In genomic region chr2:201118121-201118956, GRCh38 we compare ENCODE assay signal across 8 cellular contexts. TPM values are rescaled to one million over a fixed set of nuclear protein-coding genes. Genes with fewer than 3 reads are reported as not detected.
DNase-seq lines count a peak whose midpoint lies in the region; ATAC-seq, FAIRE-seq and TF ChIP-seq lines count a peak whose summit lies in the region.

No MANE protein-coding gene starts in this region.

- ATAC-seq in GM21526 (IDR thresholded peaks at IDR 0.05; ENCODE audit: low FRiP score, unreplicated experiment) (peak; percentile 37), pancreas (peak; percentile 41 to 69 (median 64))

- H3K4me3 Mint-ChIP-seq in activated naive CD4-positive, alpha-beta T cell treated with anti-CD3 and anti-CD28 coated beads, Interleukin-2, amount 10 ng/mL, durations not matched to agents 7 days and 5 days, result peak overlapping the region; percentile 84
- H3K4me3 Mint-ChIP-seq in glutamatergic neuron (ENCODE audit: unreplicated experiment) (peak overlapping the region; percentile 86), type B pancreatic cell (peak overlapping the region; percentile 87)

- H3K36me3 Mint-ChIP-seq in activated naive CD4-positive, alpha-beta T cell treated with anti-CD3 and anti-CD28 coated beads, Interleukin-2, amount 10 ng/mL, durations not matched to agents 7 days and 5 days, result peaks cover 48% of the 10 kb centered on the region
- H3K36me3 Mint-ChIP-seq in glutamatergic neuron (ENCODE audit: unreplicated experiment) (no peaks in the 10 kb centered on the region), type B pancreatic cell (no peaks in the 10 kb centered on the region)

- H3K4me1 Mint-ChIP-seq in activated naive CD4-positive, alpha-beta T cell treated with anti-CD3 and anti-CD28 coated beads, Interleukin-2, amount 10 ng/mL, durations not matched to agents 7 days and 5 days, result peaks cover 64% of the 10 kb centered on the region
- H3K4me1 Mint-ChIP-seq in glutamatergic neuron (ENCODE audit: low read depth, unreplicated experiment) (peaks cover 39% of the 10 kb centered on the region), type B pancreatic cell (ENCODE audit: unreplicated experiment) (peaks cover 4% of the 10 kb centered on the region)

- peak overlapping the region; percentile 100 for H3K27ac Mint-ChIP-seq in activated naive CD4-positive, alpha-beta T cell treated with anti-CD3 and anti-CD28 coated beads, Interleukin-2, amount 10 ng/mL, durations not matched to agents 7 days and 5 days
- H3K27ac Mint-ChIP-seq in glutamatergic neuron (ENCODE audit: unreplicated experiment), result peak overlapping the region; percentile 84
- peak overlapping the region; percentile 93 for H3K27ac Mint-ChIP-seq in type B pancreatic cell

- no peaks in the 10 kb centered on the region for H3K9me3 ChIP-seq in DOHH2 (ENCODE audit: control insufficient read depth, insufficient read depth, low read length)
- H3K9me3 ChIP-seq in SJSA1 (replicated peaks), result no peaks in the 10 kb centered on the region; the same call in 1 of the 2 replicates
- H3K9me3 ChIP-seq in pancreas, result no peaks in the 10 kb centered on the region

- CTCF ChIA-PET in activated naive CD4-positive, alpha-beta T cell treated with anti-CD3 and anti-CD28 coated beads, Interleukin-2, amount 10 ng/mL, durations not matched to agents 7 days and 5 days (lab: Charles Lee), result interaction anchor here (0.6 to 6.1 kb wide), 17 partner anchors 9 to 229 kb away, joined by 3 to 64 read pairs (median 5); partner anchors contain the start of genes CASP10, NIF3L1 and PPIL3

- H3K27ac ChIP-seq in DOHH2 (ENCODE audit: low read depth, low read length), result peak overlapping the region; percentile 88
- peak overlapping the region; percentile 95 for H3K27ac ChIP-seq in SJSA1
- peak overlapping the region; percentile 99 to 100 (median 100) for H3K27ac ChIP-seq in pancreas

- H3K27me3 ChIP-seq in DOHH2 (ENCODE audit: control insufficient read depth, low read length), result no peaks in the 10 kb centered on the region
- no peaks in the 10 kb centered on the region for H3K27me3 ChIP-seq in SJSA1 (replicated peaks)
- H3K27me3 ChIP-seq in pancreas, result no peaks in the 10 kb centered on the region

- no peaks in the 10 kb centered on the region for H3K9me2 ChIP-seq in DOHH2 (replicated peaks; ENCODE audit: control insufficient read depth, low read length)

- DNase-seq in HuH-7.5 (ENCODE audit: low spot score), result peak; percentile 50
- peak; percentile 94 to 96 for DNase-seq in SJSA1 (ENCODE audit: low read depth in 1 of 2, low spot score in 2 of 2)
- DNase-seq in activated naive CD4-positive, alpha-beta T cell treated with anti-CD3 and anti-CD28 coated beads, Interleukin-2, amount 10 ng/mL, durations not matched to agents 7 days and 5 days, result peak; percentile 92
- DNase-seq in glutamatergic neuron, result peak; percentile 83
- peak; percentile 80 to 91 (median 83) for DNase-seq in pancreas
- DNase-seq in type B pancreatic cell (ENCODE audit: extremely low spot score, unreplicated experiment), result peak; percentile 72

- WGBS in pancreas, 2 donors, result 1% methylated on average over 48 of the region's 48 CpGs

- peak; percentile 81 for TF ChIP-seq CTCF in DOHH2 (IDR thresholded peaks at IDR 0.05; ENCODE audit: low read depth, low read length, poor library complexity, severe bottlenecking)
- TF ChIP-seq CTCF in glutamatergic neuron (IDR thresholded peaks at IDR 0.05; ENCODE audit: partially characterized antibody, unreplicated experiment), result peak; percentile 35
- peak in 3 of 4 donors; percentile 9 to 17 (median 12) for TF ChIP-seq CTCF in pancreas (IDR thresholded peaks at IDR 0.05)
- TF ChIP-seq CTCF in type B pancreatic cell (conservative IDR thresholded peaks at IDR 0.05), result peak; percentile 37

- peaks cover 7% of the 10 kb centered on the region for H3K27me3 Mint-ChIP-seq in activated naive CD4-positive, alpha-beta T cell treated with anti-CD3 and anti-CD28 coated beads, Interleukin-2, amount 10 ng/mL, durations not matched to agents 7 days and 5 days
- H3K27me3 Mint-ChIP-seq in glutamatergic neuron (ENCODE audit: unreplicated experiment) (peaks cover 3% of the 10 kb centered on the region), type B pancreatic cell (no peaks in the 10 kb centered on the region)

- H3K4me1 ChIP-seq in DOHH2 (ENCODE audit: control insufficient read depth, low read length) (peaks cover 50% of the 10 kb centered on the region), SJSA1 (replicated peaks) (peaks cover 43% of the 10 kb centered on the region), pancreas (peaks cover 12 to 32% (median 17%) of the 10 kb centered on the region in 3 donors)

- peaks cover 7% of the 10 kb centered on the region for H3K79me2 ChIP-seq in DOHH2 (ENCODE audit: control insufficient read depth, low read length)

- intact Hi-C loops in pancreas (cut with DNase I), result loop anchor here in 1 of 3 donors (5.0 kb wide), 1 partner anchor 39 kb away; no protein-coding TSS in a partner anchor

- H3K9me3 Mint-ChIP-seq in activated naive CD4-positive, alpha-beta T cell treated with anti-CD3 and anti-CD28 coated beads, Interleukin-2, amount 10 ng/mL, durations not matched to agents 7 days and 5 days, result no peaks in the 10 kb centered on the region
- H3K9me3 Mint-ChIP-seq in glutamatergic neuron (ENCODE audit: unreplicated experiment) (peaks cover 9% of the 10 kb centered on the region), type B pancreatic cell (no peaks in the 10 kb centered on the region)

- H3K4me2 ChIP-seq in DOHH2 (ENCODE audit: low read length), result peak overlapping the region; percentile 88

- no peaks in the 10 kb centered on the region for H4K20me1 ChIP-seq in DOHH2 (ENCODE audit: control insufficient read depth, insufficient read depth, low read depth, low read length)

- H3K4me3 ChIP-seq in DOHH2 (ENCODE audit: low read length), result peak overlapping the region; percentile 92
- H3K4me3 ChIP-seq in SJSA1, result peak overlapping the region; percentile 81
- H3K4me3 ChIP-seq in pancreas, result peak overlapping the region; percentile 21 to 93 (median 61)

- H3K36me3 ChIP-seq in DOHH2 (ENCODE audit: control insufficient read depth, low read length) (no peaks in the 10 kb centered on the region), SJSA1 (peaks cover 31% of the 10 kb centered on the region), pancreas (no peaks in the 10 kb centered on the region)

- FAIRE-seq in pancreas (lab: Jason Lieb, UNC), result no peak

- H3F3A ChIP-seq in DOHH2 (ENCODE audit: control insufficient read depth, insufficient read depth), result peaks cover 14% of the 10 kb centered on the region

RNA-seq across cellular contexts. Expression of gene CFLAR, which starts 2.4 kb away (rescaled TPM):
- 70.4 and 79.7 TPM in 2 replicates for total RNA-seq in SJSA1 (2014; rRNA removed; shearing (Covaris generic))
- total RNA-seq in glutamatergic neuron (ENCODE audit: unreplicated experiment) (88.0 TPM), pancreas (100 to 1,000 TPM in 1 of 6 donors, 10 to 100 TPM in 5; 37.0 to 101 (median 56.6) TPM), type B pancreatic cell (ENCODE audit: low replicate concordance) (26.5 and 58.5 TPM in 2 replicates)
- 10 to 100 TPM; 34.6 to 37.1 TPM for polyA plus RNA-seq in pancreas

RNA-seq across cellular contexts. Expression of gene NDUFB3, which starts 46.5 kb away (rescaled TPM):
- 174 and 315 TPM in 2 replicates for total RNA-seq in SJSA1 (2014; rRNA removed; shearing (Covaris generic))
- total RNA-seq in glutamatergic neuron (ENCODE audit: unreplicated experiment), result 93.9 TPM
- total RNA-seq in pancreas, result 10 to 100 TPM; 14.8 to 36.7 (median 26.6) TPM
- polyA plus RNA-seq in pancreas, result 10 to 100 TPM; 23.2 to 42.5 TPM
- total RNA-seq in type B pancreatic cell (ENCODE audit: low replicate concordance), result 101 TPM in 2 replicates

RNA-seq across cellular contexts. Expression of gene HYCC2, which starts 46.9 kb away (rescaled TPM):
- 6.7 and 14.8 TPM in 2 replicates for total RNA-seq in SJSA1 (2014; rRNA removed; shearing (Covaris generic))
- total RNA-seq in glutamatergic neuron (ENCODE audit: unreplicated experiment) (32.8 TPM), pancreas (10 to 100 TPM in 3 of 6 donors, 1 to 10 TPM in 3; 7.2 to 14.5 (median 9.6) TPM), type B pancreatic cell (ENCODE audit: low replicate concordance) (17.9 and 19.6 TPM in 2 replicates)
- 1 to 10 TPM; 4.2 to 4.7 TPM for polyA plus RNA-seq in pancreas

Comparison
In these comparisons a context has a peak if more than half of its experiments do, and no peak if none do; other contexts are left out.
1. Peak in every context shown above with its lines: DNase-seq, ATAC-seq, H3K4me3 ChIP-seq and H3K27ac ChIP-seq.
2. CTCF ChIP-seq: peak in every context shown above with its lines; median percentile 81 in DOHH2; 37 in type B pancreatic cell; 35 in glutamatergic neuron; 12 in pancreas.